ENCODE assay signal across 14 cellular contexts in the genomic region with DNA sequence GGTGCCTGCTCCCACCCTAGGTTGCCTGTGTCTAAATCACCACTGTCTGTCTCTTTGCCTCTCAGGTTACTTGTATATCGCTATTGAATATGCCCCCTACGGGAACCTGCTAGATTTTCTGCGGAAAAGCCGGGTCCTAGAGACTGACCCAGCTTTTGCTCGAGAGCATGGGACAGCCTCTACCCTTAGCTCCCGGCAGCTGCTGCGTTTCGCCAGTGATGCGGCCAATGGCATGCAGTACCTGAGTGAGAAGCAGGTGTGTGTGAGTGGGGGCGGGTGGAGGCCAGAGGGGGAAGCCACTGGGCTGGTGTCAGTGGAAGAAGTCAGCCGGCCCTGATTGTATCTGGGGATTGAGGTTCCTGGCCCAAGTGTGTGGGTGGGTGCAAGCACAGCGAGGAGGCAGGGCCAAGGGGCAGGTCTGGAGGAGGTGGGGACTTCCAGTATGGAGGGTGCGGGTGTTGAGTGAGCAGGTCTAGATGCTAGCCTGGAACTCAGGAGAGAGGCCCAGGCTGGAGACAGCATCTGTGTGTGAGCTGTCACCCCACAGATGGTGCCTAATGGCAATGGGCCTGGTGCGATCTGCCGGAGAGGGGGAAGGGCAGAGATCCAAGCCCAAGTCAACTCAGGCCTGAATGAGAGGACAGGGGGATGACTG. TPM values are rescaled to one million over a fixed set of nuclear protein-coding genes. Genes with fewer than 3 reads are reported as not detected.
DNase-seq lines count a peak whose midpoint lies in the region; ATAC-seq and TF ChIP-seq lines count a peak whose summit lies in the region.
"Had no signal": no experiment of that assay in that cellular context is flagged by ENCODE, and none has a peak within 500 bp of the region (broad histone marks: within the 10 kb centered on the region; RNA-seq: fewer than 3 reads in every experiment).

No MANE protein-coding gene starts in this region.

- TF ChIP-seq CTCF in GM23338 (conservative IDR thresholded peaks at IDR 0.05; ENCODE audit: low read depth in 2 of 2) (no peak), brain (conservative IDR thresholded peaks at IDR 0.05) (no peak)

- ATAC-seq in GM23338 (peak; percentile 62), GM18511 (IDR thresholded peaks at IDR 0.05; ENCODE audit: unreplicated experiment) (no peak), GM18502 (IDR thresholded peaks at IDR 0.05; ENCODE audit: poor library complexity, unreplicated experiment) (no peak)
- ATAC-seq: natural killer cell treated with Interleukin-12 subunit alpha and Interleukin-12 subunit beta and Interleukin-15 and Interleukin-18, amount 100 ng/mL, for 72 hours had no signal

- peaks cover 7% of the 10 kb centered on the region; the same call in 2 of the 3 replicates for H3K4me1 Mint-ChIP-seq in GM23338
- peaks cover 4% of the 10 kb centered on the region for H3K4me1 Mint-ChIP-seq in brain
- H3K4me1 Mint-ChIP-seq: CD8-positive, alpha-beta memory T cell had no signal

- H3K27ac Mint-ChIP-seq in GM23338 (0 out of 2 replicates have a peak overlapping the region, but pooled peaks have one; percentile 45), brain (peak overlapping the region in 4 of 5 experiments; percentile 18 to 88 (median 70))
- H3K27ac Mint-ChIP-seq: natural killer cell treated with Interleukin-12 subunit alpha and Interleukin-12 subunit beta and Interleukin-15 and Interleukin-18, amount 100 ng/mL, for 72 hours had no signal

- no peaks in the 10 kb centered on the region for H3K79me2 ChIP-seq in GM23338 (replicated peaks; ENCODE audit: insufficient read depth)

- no peaks in the 10 kb centered on the region for H3F3A ChIP-seq in GM23338 (replicated peaks; ENCODE audit: low read depth)

- H3K27ac ChIP-seq in GM23338 (ENCODE audit: low read depth), result no peak overlapping the region
- H3K27ac ChIP-seq: stomach had no signal

- H3K4me3 Mint-ChIP-seq in GM23338 (no peak overlapping the region), brain (peak overlapping the region in 1 of 5 experiments; percentile 32)
- H3K4me3 Mint-ChIP-seq: CD8-positive, alpha-beta memory T cell; IgD-negative memory B cell; natural killer cell treated with Interleukin-12 subunit alpha and Interleukin-12 subunit beta and Interleukin-15 and Interleukin-18, amount 100 ng/mL, for 72 hours had no signal

- H3K27me3 Mint-ChIP-seq in GM23338 (ENCODE audit: insufficient read depth, low read depth, poor library complexity), result peaks cover 12% of the 10 kb centered on the region
- H3K27me3 Mint-ChIP-seq in brain, result peaks cover 10% of the 10 kb centered on the region
- H3K27me3 Mint-ChIP-seq: CD8-positive, alpha-beta memory T cell; natural killer cell treated with Interleukin-12 subunit alpha and Interleukin-12 subunit beta and Interleukin-15 and Interleukin-18, amount 100 ng/mL, for 72 hours had no signal

- H3K9me2 ChIP-seq in GM23338 (ENCODE audit: insufficient read depth), result no peaks in the 10 kb centered on the region

- no peaks in the 10 kb centered on the region for H3K36me3 ChIP-seq in GM23338 (ENCODE audit: insufficient read depth)

- DNase-seq in GM23338 (ENCODE audit: low spot score) (no peak), nucleus accumbens (lab: John Stamatoyannopoulos, UW) (peak in 47 of 56 donors; percentile 13 to 82 (median 54)), NCI-H748 treated with DMSO at 0.1 percent for 48 hours (lab: John Stamatoyannopoulos, UW) (no peak)
- DNase-seq: CD8-positive, alpha-beta memory T cell; erythroblast; GOT3; NCI-H187; stimulated activated CD4-positive, alpha-beta T cell treated with anti-CD3 and anti-CD28 coated beads, Interleukin-1b, Interleukin-23, amount 100 ng/mL, for 48 hours; stomach had no signal

- H3K9me3 Mint-ChIP-seq in GM23338 (no peaks in the 10 kb centered on the region), brain (peaks cover 0 to 4% (median 0%) of the 10 kb centered on the region in 5 experiments)
- H3K9me3 Mint-ChIP-seq: CD8-positive, alpha-beta memory T cell; IgD-negative memory B cell; natural killer cell treated with Interleukin-12 subunit alpha and Interleukin-12 subunit beta and Interleukin-15 and Interleukin-18, amount 100 ng/mL, for 72 hours had no signal

- no peak overlapping the region for H3K4me2 ChIP-seq in GM23338

- H3K36me3 Mint-ChIP-seq in GM23338 (ENCODE audit: low read depth), result no peaks in the 10 kb centered on the region
- no peaks in the 10 kb centered on the region for H3K36me3 Mint-ChIP-seq in brain
- H3K36me3 Mint-ChIP-seq: CD8-positive, alpha-beta memory T cell; natural killer cell treated with Interleukin-12 subunit alpha and Interleukin-12 subunit beta and Interleukin-15 and Interleukin-18, amount 100 ng/mL, for 72 hours had no signal

- H2AFZ ChIP-seq in GM23338, result no peak overlapping the region

- no peaks in the 10 kb centered on the region for H3K4me1 ChIP-seq in GM23338 (ENCODE audit: insufficient read depth)
- H3K4me1 ChIP-seq: stomach had no signal

- no peak overlapping the region for H3K4me3 ChIP-seq in GM23338
- H3K4me3 ChIP-seq: stomach had no signal

- no peaks in the 10 kb centered on the region for H4K20me1 ChIP-seq in GM23338 (replicated peaks; ENCODE audit: insufficient read depth)

- no peaks in the 10 kb centered on the region for H3K27me3 ChIP-seq in GM23338 (ENCODE audit: insufficient read depth)
- H3K27me3 ChIP-seq: stomach had no signal

TF ChIP-seq in GM23338, 12 proteins besides CTCF, POLR2A, EP300 and RAD21 (continues in another document):
- TF ChIP-seq STAT1 (IDR thresholded peaks at IDR 0.05; ENCODE audit: unreplicated experiment) (no peak), CREB1 (CRISPR knock-in tag; IDR thresholded peaks at IDR 0.05; ENCODE audit: low read depth) (no peak), ZNF114 (CRISPR knock-in tag; IDR thresholded peaks at IDR 0.05) (no peak), NANOG (IDR thresholded peaks at IDR 0.05; ENCODE audit: borderline replicate concordance) (no peak)
- TF ChIP-seq, protein P1, sequence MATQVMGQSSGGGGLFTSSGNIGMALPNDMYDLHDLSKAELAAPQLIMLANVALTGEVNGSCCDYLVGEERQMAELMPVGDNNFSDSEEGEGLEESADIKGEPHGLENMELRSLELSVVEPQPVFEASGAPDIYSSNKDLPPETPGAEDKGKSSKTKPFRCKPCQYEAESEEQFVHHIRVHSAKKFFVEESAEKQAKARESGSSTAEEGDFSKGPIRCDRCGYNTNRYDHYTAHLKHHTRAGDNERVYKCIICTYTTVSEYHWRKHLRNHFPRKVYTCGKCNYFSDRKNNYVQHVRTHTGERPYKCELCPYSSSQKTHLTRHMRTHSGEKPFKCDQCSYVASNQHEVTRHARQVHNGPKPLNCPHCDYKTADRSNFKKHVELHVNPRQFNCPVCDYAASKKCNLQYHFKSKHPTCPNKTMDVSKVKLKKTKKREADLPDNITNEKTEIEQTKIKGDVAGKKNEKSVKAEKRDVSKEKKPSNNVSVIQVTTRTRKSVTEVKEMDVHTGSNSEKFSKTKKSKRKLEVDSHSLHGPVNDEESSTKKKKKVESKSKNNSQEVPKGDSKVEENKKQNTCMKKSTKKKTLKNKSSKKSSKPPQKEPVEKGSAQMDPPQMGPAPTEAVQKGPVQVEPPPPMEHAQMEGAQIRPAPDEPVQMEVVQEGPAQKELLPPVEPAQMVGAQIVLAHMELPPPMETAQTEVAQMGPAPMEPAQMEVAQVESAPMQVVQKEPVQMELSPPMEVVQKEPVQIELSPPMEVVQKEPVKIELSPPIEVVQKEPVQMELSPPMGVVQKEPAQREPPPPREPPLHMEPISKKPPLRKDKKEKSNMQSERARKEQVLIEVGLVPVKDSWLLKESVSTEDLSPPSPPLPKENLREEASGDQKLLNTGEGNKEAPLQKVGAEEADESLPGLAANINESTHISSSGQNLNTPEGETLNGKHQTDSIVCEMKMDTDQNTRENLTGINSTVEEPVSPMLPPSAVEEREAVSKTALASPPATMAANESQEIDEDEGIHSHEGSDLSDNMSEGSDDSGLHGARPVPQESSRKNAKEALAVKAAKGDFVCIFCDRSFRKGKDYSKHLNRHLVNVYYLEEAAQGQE (IDR thresholded peaks at IDR 0.05; ENCODE audit: unreplicated experiment), result no peak
- TF ChIP-seq, protein P2, sequence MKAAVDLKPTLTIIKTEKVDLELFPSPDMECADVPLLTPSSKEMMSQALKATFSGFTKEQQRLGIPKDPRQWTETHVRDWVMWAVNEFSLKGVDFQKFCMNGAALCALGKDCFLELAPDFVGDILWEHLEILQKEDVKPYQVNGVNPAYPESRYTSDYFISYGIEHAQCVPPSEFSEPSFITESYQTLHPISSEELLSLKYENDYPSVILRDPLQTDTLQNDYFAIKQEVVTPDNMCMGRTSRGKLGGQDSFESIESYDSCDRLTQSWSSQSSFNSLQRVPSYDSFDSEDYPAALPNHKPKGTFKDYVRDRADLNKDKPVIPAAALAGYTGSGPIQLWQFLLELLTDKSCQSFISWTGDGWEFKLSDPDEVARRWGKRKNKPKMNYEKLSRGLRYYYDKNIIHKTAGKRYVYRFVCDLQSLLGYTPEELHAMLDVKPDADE (IDR thresholded peaks at IDR 0.05), result no peak

RNA-seq across cellular contexts. Expression of a gene that starts 17.2 kb away (rescaled TPM):
- 1.5 and 2.3 TPM in 2 replicates for total RNA-seq in GM23338 (2014; rRNA removed; shearing (Covaris generic))
- polyA plus RNA-seq in GM23338 (2016; fragmentation: Nextera tagmentation; extraction: Ambion mirVana), result 0.37 TPM in 2 replicates
- 13.7 TPM for polyA plus RNA-seq in brain (ENCODE audit: insufficient read depth, low read depth, low replicate concordance)
- polyA plus RNA-seq: CD8-positive, alpha-beta memory T cell; IgD-negative memory B cell had no signal

RNA-seq across cellular contexts. Expression of a gene that starts 19.7 kb away (rescaled TPM):
- total RNA-seq in GM23338 (2014; rRNA removed; shearing (Covaris generic)), result not detected in 2 replicates
- polyA plus RNA-seq in GM23338 (2016; fragmentation: Nextera tagmentation; extraction: Ambion mirVana) (0.54 TPM in 1 of 2 replicates, not detected in the other), brain (ENCODE audit: insufficient read depth, low read depth, low replicate concordance) (0.32 TPM)
- total RNA-seq: CD8-positive, alpha-beta memory T cell; natural killer cell treated with Interleukin-12 subunit alpha and Interleukin-12 subunit beta and Interleukin-15 and Interleukin-18, amount 100 ng/mL, for 72 hours; stomach had no signal
- polyA plus RNA-seq: CD8-positive, alpha-beta memory T cell; IgD-negative memory B cell; stomach had no signal

RNA-seq across cellular contexts. Expression of a gene that starts 32.6 kb away (rescaled TPM):
- total RNA-seq in GM23338 (2014; rRNA removed; shearing (Covaris generic)), result 13.5 and 17.1 TPM in 2 replicates
- polyA plus RNA-seq in GM23338 (2016; fragmentation: Nextera tagmentation; extraction: Ambion mirVana) (9.3 and 10.3 TPM in 2 replicates), brain (ENCODE audit: insufficient read depth, low read depth, low replicate concordance) (1.7 TPM)
- total RNA-seq: CD8-positive, alpha-beta memory T cell; natural killer cell treated with Interleukin-12 subunit alpha and Interleukin-12 subunit beta and Interleukin-15 and Interleukin-18, amount 100 ng/mL, for 72 hours had no signal
- polyA plus RNA-seq: CD8-positive, alpha-beta memory T cell; IgD-negative memory B cell had no signal

RNA-seq across cellular contexts. Expression of a gene that starts 40.8 kb away (rescaled TPM):
- total RNA-seq in GM23338 (2014; rRNA removed; shearing (Covaris generic)), result 244 and 252 TPM in 2 replicates
- polyA plus RNA-seq in GM23338 (2016; fragmentation: Nextera tagmentation; extraction: Ambion mirVana) (207 and 226 TPM in 2 replicates), brain (ENCODE audit: insufficient read depth, low read depth, low replicate concordance) (134 TPM)

RNA-seq across cellular contexts. Expression of a gene that starts 48.2 kb away (rescaled TPM):
- 31.4 and 39.3 TPM in 2 replicates for total RNA-seq in GM23338 (2014; rRNA removed; shearing (Covaris generic))
- polyA plus RNA-seq in GM23338 (2016; fragmentation: Nextera tagmentation; extraction: Ambion mirVana) (16.2 and 16.8 TPM in 2 replicates), brain (ENCODE audit: insufficient read depth, low read depth, low replicate concordance) (16.4 TPM)
- total RNA-seq: CD8-positive, alpha-beta memory T cell; natural killer cell treated with Interleukin-12 subunit alpha and Interleukin-12 subunit beta and Interleukin-15 and Interleukin-18, amount 100 ng/mL, for 72 hours had no signal
- polyA plus RNA-seq: CD8-positive, alpha-beta memory T cell; IgD-negative memory B cell had no signal

Comparison
In these comparisons a context has a peak if more than half of its experiments do, and no peak if none do; other contexts are left out.
1. DNase-seq: peak in nucleus accumbens (47 of 56); none in GM23338 (single experiment) and NCI-H748 treated with DMSO at 0.1 percent for 48 hours (single experiment).
2. RNA of a gene that starts 17.2 kb away (polyA plus RNA-seq): 13.7 TPM in brain (single experiment); 0.37 TPM in GM23338; every median in the first group is over 10 times any median in the second.